Comparison of ENCODE assay signal across 19 cellular contexts in genomic region chr1:39859859-39860812, GRCh38. TPM values are rescaled to one million over a fixed set of nuclear protein-coding genes. Genes with fewer than 3 reads are reported as not detected.
"Had no signal": no experiment of that assay in that cellular context is flagged by ENCODE, and none has a peak within 500 bp of the region (broad histone marks: within the 10 kb centered on the region; RNA-seq: fewer than 3 reads in every experiment).

No MANE protein-coding gene starts in this region.

- H3K27me3 Mint-ChIP-seq: activated CD4-positive, alpha-beta T cell treated with anti-CD3 and anti-CD28 coated beads, Interleukin-2, amount 10 ng/mL, durations not matched to agents 24 days and 14 days; memory B cell; natural killer cell treated with Interleukin-12 subunit alpha and Interleukin-12 subunit beta and Interleukin-15 and Interleukin-18, amount 100 ng/mL, for 72 hours had no signal

- H3K4me3 Mint-ChIP-seq: activated CD4-positive, alpha-beta T cell treated with anti-CD3 and anti-CD28 coated beads, Interleukin-2, amount 10 ng/mL, durations not matched to agents 24 days and 14 days; activated CD8-positive, alpha-beta T cell treated with anti-CD3 and anti-CD28 coated beads, Interleukin-2, amount 10 ng/mL, durations not matched to agents 7 days and 5 days; memory B cell; natural killer cell treated with Interleukin-12 subunit alpha and Interleukin-12 subunit beta and Interleukin-15 and Interleukin-18, amount 100 ng/mL, for 72 hours; WTC11 had no signal

- H3K27me3 ChIP-seq: esophagus muscularis mucosa, stomach, testis, upper lobe of right lung had no signal

- ATAC-seq: activated CD8-positive, alpha-beta T cell treated with anti-CD3 and anti-CD28 coated beads, Interleukin-2, amount 10 ng/mL, durations not matched to agents 7 days and 5 days; body of pancreas; left ventricle myocardium superior; natural killer cell treated with Interleukin-12 subunit alpha and Interleukin-12 subunit beta and Interleukin-15 and Interleukin-18, amount 100 ng/mL, for 72 hours; upper lobe of right lung; WTC11 had no signal

- DNase-seq: activated CD4-positive, alpha-beta T cell treated with anti-CD3 and anti-CD28 coated beads, Interleukin-2, amount 10 ng/mL, durations not matched to agents 24 days and 14 days; activated CD8-positive, alpha-beta memory T cell treated with anti-CD3 and anti-CD28 coated beads, Interleukin-2, amount 50 U/mL, for 4 hours; activated CD8-positive, alpha-beta T cell treated with anti-CD3 and anti-CD28 coated beads, Interleukin-2, amount 10 ng/mL, durations not matched to agents 7 days and 5 days; activated effector memory CD4-positive, alpha-beta T cell treated with anti-CD3 and anti-CD28 coated beads, Interleukin-2, amount 50 U/mL, for 16 hours; activated T-cell treated with anti-CD3 and anti-CD28 coated beads, Interleukin-2, amount 50 U/mL, for 48 hours; body of pancreas; caudate nucleus; left ventricle myocardium superior; stimulated activated CD4-positive, alpha-beta T cell treated with anti-CD3 and anti-CD28 coated beads, Interleukin-12 subunit alpha, Interleukin-12 subunit beta, amount 100 ng/mL, for 4 hours; stimulated activated CD4-positive, alpha-beta T cell treated with anti-CD3 and anti-CD28 coated beads, Interleukin-2, amount 100 ng/mL, for 24 hours; stomach; testis; upper lobe of right lung had no signal

- H3K36me3 ChIP-seq: upper lobe of right lung had no signal

- H3K4me3 ChIP-seq: body of pancreas, coronary artery, esophagus muscularis mucosa, stomach, testis, upper lobe of right lung had no signal

- H3K9me3 Mint-ChIP-seq: activated CD4-positive, alpha-beta T cell treated with anti-CD3 and anti-CD28 coated beads, Interleukin-2, amount 10 ng/mL, durations not matched to agents 24 days and 14 days; activated naive CD4-positive, alpha-beta T cell treated with anti-CD3 and anti-CD28 coated beads, Interleukin-2, amount 50 U/mL, for 72 hours; memory B cell; natural killer cell treated with Interleukin-12 subunit alpha and Interleukin-12 subunit beta and Interleukin-15 and Interleukin-18, amount 100 ng/mL, for 72 hours had no signal

- H3K27ac Mint-ChIP-seq: activated CD4-positive, alpha-beta T cell treated with anti-CD3 and anti-CD28 coated beads, Interleukin-2, amount 10 ng/mL, durations not matched to agents 24 days and 14 days; activated CD8-positive, alpha-beta T cell treated with anti-CD3 and anti-CD28 coated beads, Interleukin-2, amount 10 ng/mL, durations not matched to agents 7 days and 5 days; memory B cell; natural killer cell treated with Interleukin-12 subunit alpha and Interleukin-12 subunit beta and Interleukin-15 and Interleukin-18, amount 100 ng/mL, for 72 hours; WTC11 had no signal

- H3K9me3 ChIP-seq: body of pancreas, esophagus muscularis mucosa, stomach, testis, upper lobe of right lung had no signal

- H3K4me1 ChIP-seq: esophagus muscularis mucosa, testis, upper lobe of right lung had no signal

- H3K27ac ChIP-seq: body of pancreas, coronary artery, esophagus muscularis mucosa, stomach, testis, upper lobe of right lung had no signal

RNA-seq across cellular contexts. Expression of gene MYCL, which starts 41.6 kb away (rescaled TPM):
- total RNA-seq: activated CD8-positive, alpha-beta T cell treated with anti-CD3 and anti-CD28 coated beads, Interleukin-2, amount 10 ng/mL, durations not matched to agents 7 days and 5 days had no signal
